Comparison of ENCODE assay signal across 28 cellular contexts in the genomic region with DNA sequence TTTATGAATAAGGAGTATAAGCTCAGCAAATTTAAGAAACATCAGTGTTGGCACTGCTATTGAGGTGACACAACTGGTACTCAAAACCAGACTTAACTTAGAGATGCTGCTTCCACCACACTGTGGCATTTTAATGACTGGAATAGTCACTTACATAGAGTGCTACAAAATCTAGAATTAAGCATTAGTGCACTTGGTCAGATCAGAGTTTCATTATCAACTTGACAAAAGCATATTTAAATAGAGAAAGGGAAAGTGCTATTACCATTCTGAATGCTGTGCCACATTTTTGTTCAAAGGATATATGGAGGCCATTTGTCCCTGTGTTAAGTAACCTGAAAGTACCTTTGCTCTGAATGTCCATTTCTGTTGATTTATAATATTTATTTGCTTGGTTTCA.
"Had no signal": no experiment of that assay in that cellular context is flagged by ENCODE, and none has a peak within 500 bp of the region (broad histone marks: within the 10 kb centered on the region; RNA-seq: fewer than 3 reads in every experiment).

No MANE protein-coding gene starts in this region.

- H3K36me3 ChIP-seq: left lung, lower lobe of right lung, pancreas, right atrium auricular region, right lobe of liver, tibial nerve, uterus had no signal

- H3K27me3 ChIP-seq: left lung, pancreas, right atrium auricular region, right lobe of liver, tibial nerve, uterus had no signal

- H3K4me3 Mint-ChIP-seq: immature natural killer cell; naive thymus-derived CD8-positive, alpha-beta T cell; nephron; neural crest cell; stimulated activated naive B cell treated with anti-CD40 and anti-IgM and Interleukin-4, amounts not matched to agents 10 μg/mL and 1 μg/mL and 100 μg/mL, for 72 hours; stimulated activated naive CD8-positive, alpha-beta T cell treated with anti-CD3 and anti-CD28 coated beads, Interleukin-15, Interleukin-2, amounts not matched to agents 100 ng/mL and 50 ng/mL, for 24 hours; type B pancreatic cell had no signal

- H3K4me1 Mint-ChIP-seq: immature natural killer cell; naive thymus-derived CD8-positive, alpha-beta T cell; nephron; neural crest cell had no signal

- H3K27me3 Mint-ChIP-seq: progenitor cell of endocrine pancreas; stimulated activated naive B cell treated with anti-CD40 and anti-IgM and Interleukin-4, amounts not matched to agents 10 μg/mL and 1 μg/mL and 100 μg/mL, for 72 hours; type B pancreatic cell had no signal

- H3K4me3 ChIP-seq: left lung, lower lobe of right lung, pancreas, right atrium auricular region, right lobe of liver, smooth muscle cell, tibial nerve, uterus had no signal

- DNase-seq: hypothalamus; immature natural killer cell; kidney; left colon; left lung; lower lobe of right lung; mammary epithelial cell; mesenchymal stem cell; naive thymus-derived CD8-positive, alpha-beta T cell; nucleus accumbens; pancreas; right lobe of liver; stimulated activated CD4-positive, alpha-beta T cell treated with anti-CD3 and anti-CD28 coated beads, Interleukin-1b, Interleukin-23, amount 100 ng/mL, for 48 hours; stimulated activated CD4-positive, alpha-beta T cell treated with anti-CD3 and anti-CD28 coated beads, Interleukin-2, amount 100 ng/mL, for 48 hours; stimulated activated CD4-positive, alpha-beta T cell treated with anti-CD3 and anti-CD28 coated beads, Interleukin-4, amount 100 ng/mL, for 4 hours; stimulated activated CD8-positive, alpha-beta memory T cell treated with anti-CD3 and anti-CD28 coated beads, Interleukin-4, amount 100 ng/mL, for 48 hours; stimulated activated naive B cell treated with anti-CD40 and anti-IgM and Interleukin-4, amounts not matched to agents 10 μg/mL and 1 μg/mL and 100 μg/mL, for 72 hours; substantia nigra; uterus had no signal

- H3K27ac ChIP-seq: left lung, lower lobe of right lung, pancreas, right atrium auricular region, right lobe of liver, tibial nerve, uterus had no signal

- H3K4me2 ChIP-seq: smooth muscle cell had no signal

- H3K9me3 ChIP-seq: left lung, lower lobe of right lung, pancreas, right atrium auricular region, right lobe of liver, tibial nerve, uterus had no signal

- H3K4me1 ChIP-seq: left lung, lower lobe of right lung, pancreas, right atrium auricular region, right lobe of liver, tibial nerve, uterus had no signal

- H3K27ac Mint-ChIP-seq: immature natural killer cell; naive thymus-derived CD8-positive, alpha-beta T cell; nephron; progenitor cell of endocrine pancreas; stimulated activated naive B cell treated with anti-CD40 and anti-IgM and Interleukin-4, amounts not matched to agents 10 μg/mL and 1 μg/mL and 100 μg/mL, for 72 hours; stimulated activated naive CD8-positive, alpha-beta T cell treated with anti-CD3 and anti-CD28 coated beads, Interleukin-15, Interleukin-2, amounts not matched to agents 100 ng/mL and 50 ng/mL, for 24 hours; type B pancreatic cell had no signal

- H3K9me3 Mint-ChIP-seq: naive thymus-derived CD8-positive, alpha-beta T cell; stimulated activated naive B cell treated with anti-CD40 and anti-IgM and Interleukin-4, amounts not matched to agents 10 μg/mL and 1 μg/mL and 100 μg/mL, for 72 hours; stimulated activated naive CD8-positive, alpha-beta T cell treated with anti-CD3 and anti-CD28 coated beads, Interleukin-15, Interleukin-2, amounts not matched to agents 100 ng/mL and 50 ng/mL, for 24 hours had no signal

- FAIRE-seq: islet of Langerhans, kidney, pancreas had no signal

- H3K36me3 Mint-ChIP-seq: immature natural killer cell; naive thymus-derived CD8-positive, alpha-beta T cell; type B pancreatic cell had no signal

- ATAC-seq: left colon; left lung; lower lobe of right lung; naive thymus-derived CD8-positive, alpha-beta T cell; pancreas; right lobe of liver; stimulated activated naive B cell treated with anti-CD40 and anti-IgM and Interleukin-4, amounts not matched to agents 10 μg/mL and 1 μg/mL and 100 μg/mL, for 72 hours had no signal
